Comparison of ENCODE assay signal across 17 cellular contexts in genomic region chr19:41991025-41991424, GRCh38. TPM values are rescaled to one million over a fixed set of nuclear protein-coding genes. Genes with fewer than 3 reads are reported as not detected.
DNase-seq lines count a peak whose midpoint lies in the region; ATAC-seq and TF ChIP-seq lines count a peak whose summit lies in the region.
"Had no signal": no experiment of that assay in that cellular context is flagged by ENCODE, and none has a peak within 500 bp of the region (broad histone marks: within the 10 kb centered on the region; RNA-seq: fewer than 3 reads in every experiment).

No MANE protein-coding gene starts in this region.

- peak; percentile 62 for ATAC-seq in Right ventricle myocardium superior (ENCODE audit: poor library complexity)
- no peak for ATAC-seq in GM18909 (IDR thresholded peaks at IDR 0.05; ENCODE audit: poor library complexity, unreplicated experiment)
- no peak for ATAC-seq in GM19328 (IDR thresholded peaks at IDR 0.05; ENCODE audit: unreplicated experiment)
- ATAC-seq: HepG2 had no signal

- H3K27ac ChIP-seq in WERI-Rb-1 (peak overlapping the region; percentile 90), osteoblast (ENCODE audit: low read depth, low read length) (no peak overlapping the region)
- H3K27ac ChIP-seq: SJSA1 had no signal

- H3K27me3 ChIP-seq in WERI-Rb-1 (ENCODE audit: insufficient read depth, low read depth, severe bottlenecking) (no peaks in the 10 kb centered on the region), osteoblast (ENCODE audit: insufficient read depth, low read length) (peaks cover 31% of the 10 kb centered on the region)

- no peaks in the 10 kb centered on the region for H3K9me3 ChIP-seq in WERI-Rb-1 (ENCODE audit: severe bottlenecking)
- H3K9me3 ChIP-seq in osteoblast (ENCODE audit: low read depth, low read length), result no peaks in the 10 kb centered on the region
- H3K9me3 ChIP-seq: SJSA1 had no signal

- no peak overlapping the region for H3K4me2 ChIP-seq in osteoblast (ENCODE audit: insufficient read depth, low read length)

- DNase-seq in Calu3 (peak; percentile 25), WERI-Rb-1 (peak; percentile 93), Right ventricle myocardium superior (peak; percentile 83), osteoblast (ENCODE audit: insufficient read length, low spot score, missing footprints) (peak; percentile 44), NCI-H1105 (lab: John Stamatoyannopoulos, UW) (no peak), pons (ENCODE audit: low spot score) (no peak)
- DNase-seq: AML-193, H9, Karpas-422, NCI-H1417 treated with DMSO at 0.1 percent for 48 hours, NCI-H2029 treated with DMSO at 0.1 percent for 48 hours, NCI-H510A treated with DMSO at 0.1 percent for 48 hours, RPMI8226 had no signal

- intact Hi-C loops in Calu3 (cut with micrococcal nuclease; ENCODE audit: unreplicated experiment) (loop anchor here (10.0 kb wide), 1 partner anchor 104 kb away; no protein-coding TSS in a partner anchor), Right ventricle myocardium superior (cut with DNase I) (loop anchor here (10.0 kb wide), 1 partner anchor 94 kb away; no protein-coding TSS in a partner anchor)

- no peak overlapping the region for H2AFZ ChIP-seq in osteoblast (ENCODE audit: low read length)

- no peak for TF ChIP-seq CTCF in Calu3 (IDR thresholded peaks at IDR 0.05; ENCODE audit: unreplicated experiment)
- no peak for TF ChIP-seq CTCF in WERI-Rb-1 (IDR thresholded peaks at IDR 0.05; ENCODE audit: low read depth, low read length)
- TF ChIP-seq CTCF in osteoblast (IDR thresholded peaks at IDR 0.05; ENCODE audit: extremely low read depth, low read depth, low read length), result no peak

- CTCF ChIA-PET in Calu3 (lab: Charles Lee), result interaction anchor here (0.6 to 0.7 kb wide), 2 partner anchors 108 to 594 kb away, joined by 3 to 10 read pairs; no protein-coding TSS in a partner anchor

- H3K79me2 ChIP-seq in osteoblast (ENCODE audit: insufficient read depth, low read length), result no peaks in the 10 kb centered on the region

- H3K4me3 ChIP-seq in WERI-Rb-1 (ENCODE audit: low read depth, low read length) (peak overlapping the region; percentile 67), osteoblast (ENCODE audit: insufficient read depth, low read length) (no peak overlapping the region)
- H3K4me3 ChIP-seq: SJSA1 had no signal

- H3K4me3 Mint-ChIP-seq in Calu3 (ENCODE audit: low read depth, unreplicated experiment), result no peak overlapping the region
- H3K4me3 Mint-ChIP-seq: H9 had no signal

- BruUV-seq in Calu3 (replicated peaks; lab: Mats Ljungman, UMichigan), result no TSS peak

- peaks cover 58% of the 10 kb centered on the region for H3K36me3 ChIP-seq in WERI-Rb-1
- no peaks in the 10 kb centered on the region for H3K36me3 ChIP-seq in osteoblast (ENCODE audit: insufficient read depth, low read length)
- H3K36me3 ChIP-seq: SJSA1 had no signal

- peaks cover 17% of the 10 kb centered on the region for H3K27me3 Mint-ChIP-seq in Calu3 (ENCODE audit: unreplicated experiment)

- no peaks in the 10 kb centered on the region for H4K20me1 ChIP-seq in osteoblast (ENCODE audit: insufficient read depth, low read length)

- no peaks in the 10 kb centered on the region for H3K9me3 Mint-ChIP-seq in Calu3 (ENCODE audit: low read depth, unreplicated experiment)
- H3K9me3 Mint-ChIP-seq: H9 had no signal

- no peak overlapping the region for H3K27ac Mint-ChIP-seq in Calu3 (ENCODE audit: unreplicated experiment)

- no peaks in the 10 kb centered on the region for H3K4me1 Mint-ChIP-seq in Calu3 (ENCODE audit: low read depth, unreplicated experiment)

- peaks cover 5% of the 10 kb centered on the region for H3K36me3 Mint-ChIP-seq in Calu3 (ENCODE audit: insufficient read depth, unreplicated experiment)

- no peaks in the 10 kb centered on the region for H3K4me1 ChIP-seq in osteoblast (ENCODE audit: insufficient read depth, low read length)

RNA-seq across cellular contexts. Expression of gene ATP1A3, which starts 3.0 kb away (rescaled TPM):
- 1.1 and 1.7 TPM in 2 replicates for total RNA-seq in Calu3 (2022)
- total RNA-seq in Right ventricle myocardium superior, result 388 TPM
- total RNA-seq in osteoblast, result under 0.01 TPM in 2 replicates
- total RNA-seq: SJSA1 had no signal

RNA-seq across cellular contexts. Expression of gene RABAC1, which starts 31.9 kb away (rescaled TPM):
- total RNA-seq in Calu3 (2022) (116 and 126 TPM in 2 replicates), Right ventricle myocardium superior (62.1 TPM), osteoblast (95.2 and 117 TPM in 2 replicates)

Comparison
In these comparisons a context has a peak if more than half of its experiments do, and no peak if none do; other contexts are left out.
1. DNase-seq: peak in Calu3 (single experiment), WERI-Rb-1 (single experiment), Right ventricle myocardium superior (single experiment) and osteoblast (single experiment); none in NCI-H1105 (single experiment) and pons (single experiment).
2. RNA of gene ATP1A3, which starts 3.0 kb away (total RNA-seq): 388 TPM in Right ventricle myocardium superior (single experiment); 1.1 to 1.7 TPM in Calu3 and under 0.01 TPM in osteoblast; every median in the first group is over 100 times any median in the second.